Comparison of ENCODE assay signal across 12 cellular contexts in genomic region chr2:12170151-12170550, GRCh38.
DNase-seq lines count a peak whose midpoint lies in the region; ATAC-seq and TF ChIP-seq lines count a peak whose summit lies in the region.
"Had no signal": no experiment of that assay in that cellular context is flagged by ENCODE, and none has a peak within 500 bp of the region (broad histone marks: within the 10 kb centered on the region; RNA-seq: fewer than 3 reads in every experiment).

No MANE protein-coding gene starts in this region.

- 41 to 70% methylated on average over 4 to 5 of the region's 5 CpGs for WGBS in transverse colon (ENCODE audit: low coverage in 1 of 2), 2 donors

- no peak for ATAC-seq in naive thymus-derived CD4-positive, alpha-beta T cell
- ATAC-seq in GM19463 (IDR thresholded peaks at IDR 0.05; ENCODE audit: unreplicated experiment), result no peak

- peak overlapping the region; percentile 54 for H3K27ac Mint-ChIP-seq in activated CD4-positive, alpha-beta memory T cell treated with anti-CD3 and anti-CD28 coated beads, Interleukin-2, amount 10 ng/mL, durations not matched to agents 7 days and 5 days
- H3K27ac Mint-ChIP-seq in activated CD4-positive, alpha-beta memory T cell treated with anti-CD3 and anti-CD28 coated beads for 36 hours, result no peak overlapping the region
- peak overlapping the region in 6 of 9 donors; percentile 23 to 86 (median 74) for H3K27ac Mint-ChIP-seq in naive thymus-derived CD4-positive, alpha-beta T cell
- H3K27ac Mint-ChIP-seq in type B pancreatic cell, result no peak overlapping the region
- H3K27ac Mint-ChIP-seq: activated B cell treated with CpG ODN at 0.5 μM for 24 hours, IgD-negative memory B cell had no signal

- TF ChIP-seq POLR2A in transverse colon (IDR thresholded peaks at IDR 0.05), result no peak

- TF ChIP-seq CTCF in transverse colon (IDR thresholded peaks at IDR 0.05), result no peak
- no peak for TF ChIP-seq CTCF in type B pancreatic cell (conservative IDR thresholded peaks at IDR 0.05)

- H3K36me3 ChIP-seq in naive thymus-derived CD4-positive, alpha-beta T cell (ENCODE audit: control insufficient read depth in 2 of 3, insufficient read depth in 3 of 3, low read length in 3 of 3), result no peaks in the 10 kb centered on the region
- no peaks in the 10 kb centered on the region for H3K36me3 ChIP-seq in transverse colon

- no peaks in the 10 kb centered on the region for H3K9me3 Mint-ChIP-seq in activated CD4-positive, alpha-beta memory T cell treated with anti-CD3 and anti-CD28 coated beads, Interleukin-2, amount 10 ng/mL, durations not matched to agents 7 days and 5 days
- no peaks in the 10 kb centered on the region for H3K9me3 Mint-ChIP-seq in activated CD4-positive, alpha-beta memory T cell treated with anti-CD3 and anti-CD28 coated beads for 36 hours
- no peaks in the 10 kb centered on the region for H3K9me3 Mint-ChIP-seq in naive thymus-derived CD4-positive, alpha-beta T cell
- no peaks in the 10 kb centered on the region for H3K9me3 Mint-ChIP-seq in type B pancreatic cell
- H3K9me3 Mint-ChIP-seq: activated B cell treated with CpG ODN at 0.5 μM for 24 hours; IgD-negative memory B cell; natural killer cell treated with Interleukin-12 subunit alpha and Interleukin-12 subunit beta and Interleukin-15 and Interleukin-18, amount 100 ng/mL, for 72 hours had no signal

- H3K27me3 Mint-ChIP-seq in activated CD4-positive, alpha-beta memory T cell treated with anti-CD3 and anti-CD28 coated beads, Interleukin-2, amount 10 ng/mL, durations not matched to agents 7 days and 5 days, result no peaks in the 10 kb centered on the region
- no peaks in the 10 kb centered on the region for H3K27me3 Mint-ChIP-seq in activated CD4-positive, alpha-beta memory T cell treated with anti-CD3 and anti-CD28 coated beads for 36 hours
- H3K27me3 Mint-ChIP-seq in naive thymus-derived CD4-positive, alpha-beta T cell, result no peaks in the 10 kb centered on the region
- H3K27me3 Mint-ChIP-seq in type B pancreatic cell, result no peaks in the 10 kb centered on the region
- H3K27me3 Mint-ChIP-seq: activated B cell treated with CpG ODN at 0.5 μM for 24 hours, IgD-negative memory B cell had no signal

- no peak for TF ChIP-seq EP300 in transverse colon (IDR thresholded peaks at IDR 0.05; ENCODE audit: low read depth)

- no peak for DNase-seq in activated CD4-positive, alpha-beta memory T cell treated with anti-CD3 and anti-CD28 coated beads, Interleukin-2, amount 10 ng/mL, durations not matched to agents 7 days and 5 days
- DNase-seq in activated CD4-positive, alpha-beta memory T cell treated with anti-CD3 and anti-CD28 coated beads for 36 hours, result no peak
- DNase-seq in epithelial cell of prostate (ENCODE audit: low read depth, low spot score) (no peak), transverse colon (no peak), type B pancreatic cell (ENCODE audit: extremely low spot score, unreplicated experiment) (no peak)
- no peak for DNase-seq in naive thymus-derived CD4-positive, alpha-beta T cell
- no peak for DNase-seq in stimulated activated CD4-positive, alpha-beta T cell treated with anti-CD3 and anti-CD28 coated beads, Interleukin-1b, Interleukin-23, amount 100 ng/mL, for 48 hours
- DNase-seq: activated B cell treated with CpG ODN at 0.5 μM for 24 hours had no signal

- POLR2A ChIA-PET in activated CD4-positive, alpha-beta memory T cell treated with anti-CD3 and anti-CD28 coated beads, Interleukin-2, amount 10 ng/mL, durations not matched to agents 7 days and 5 days (lab: Charles Lee), result interaction anchor here (1.6 kb wide), 1 partner anchor 546 kb away, joined by 4 read pairs; the partner anchor contains the start of gene TRIB2
- POLR2A ChIA-PET in activated CD4-positive, alpha-beta memory T cell treated with anti-CD3 and anti-CD28 coated beads for 36 hours (lab: Charles Lee), result no interaction called here
- POLR2A ChIA-PET in naive thymus-derived CD4-positive, alpha-beta T cell (lab: Charles Lee), result interaction anchor here (0.7 to 1.3 kb wide), 3 partner anchors 10 to 21 kb away, joined by 3 to 11 read pairs (median 4); no protein-coding TSS in a partner anchor

- H3K27me3 ChIP-seq in naive thymus-derived CD4-positive, alpha-beta T cell (ENCODE audit: control insufficient read depth in 2 of 2, insufficient read depth in 2 of 2, low read length in 2 of 2), result no peaks in the 10 kb centered on the region
- no peaks in the 10 kb centered on the region for H3K27me3 ChIP-seq in transverse colon

- no peaks in the 10 kb centered on the region for H3K9me3 ChIP-seq in naive thymus-derived CD4-positive, alpha-beta T cell (ENCODE audit: control insufficient read depth in 2 of 3, low read length in 3 of 3)
- no peaks in the 10 kb centered on the region for H3K9me3 ChIP-seq in transverse colon

- H3K4me1 Mint-ChIP-seq in activated CD4-positive, alpha-beta memory T cell treated with anti-CD3 and anti-CD28 coated beads, Interleukin-2, amount 10 ng/mL, durations not matched to agents 7 days and 5 days, result peaks cover 22% of the 10 kb centered on the region
- peaks cover 29% of the 10 kb centered on the region for H3K4me1 Mint-ChIP-seq in activated CD4-positive, alpha-beta memory T cell treated with anti-CD3 and anti-CD28 coated beads for 36 hours (ENCODE audit: low read depth)
- peaks cover 26 to 55% (median 44%) of the 10 kb centered on the region in 7 donors for H3K4me1 Mint-ChIP-seq in naive thymus-derived CD4-positive, alpha-beta T cell
- peaks cover 43% of the 10 kb centered on the region for H3K4me1 Mint-ChIP-seq in type B pancreatic cell (ENCODE audit: unreplicated experiment)

- no peak overlapping the region for H3K4me3 ChIP-seq in naive thymus-derived CD4-positive, alpha-beta T cell (ENCODE audit: low read length)
- no peak overlapping the region for H3K4me3 ChIP-seq in transverse colon

- H3K4me3 Mint-ChIP-seq in activated CD4-positive, alpha-beta memory T cell treated with anti-CD3 and anti-CD28 coated beads, Interleukin-2, amount 10 ng/mL, durations not matched to agents 7 days and 5 days, result no peak overlapping the region
- no peak overlapping the region for H3K4me3 Mint-ChIP-seq in activated CD4-positive, alpha-beta memory T cell treated with anti-CD3 and anti-CD28 coated beads for 36 hours
- H3K4me3 Mint-ChIP-seq in naive thymus-derived CD4-positive, alpha-beta T cell, result peak overlapping the region in 5 of 10 donors; percentile 51 to 74 (median 60)
- no peak overlapping the region for H3K4me3 Mint-ChIP-seq in type B pancreatic cell
- H3K4me3 Mint-ChIP-seq: activated B cell treated with CpG ODN at 0.5 μM for 24 hours; natural killer cell treated with Interleukin-12 subunit alpha and Interleukin-12 subunit beta and Interleukin-15 and Interleukin-18, amount 100 ng/mL, for 72 hours had no signal

- in situ Hi-C loops in transverse colon (cut with MboI; ENCODE audit: low pct_ligation_motif_present in 1 of 4, low pct_unique_long_range_greater_than_20kb in 1 of 4, low sequenced_read_pairs in 3 of 4), result loop anchor here in 1 of 4 donors (25.0 kb wide), 1 partner anchor 542 kb away; the partner anchor contains the start of gene TRIB2

- H3K27ac ChIP-seq in epithelial cell of prostate (peak overlapping the region; percentile 56), transverse colon (peak overlapping the region; percentile 48 to 71 (median 70))
- H3K27ac ChIP-seq in naive thymus-derived CD4-positive, alpha-beta T cell (ENCODE audit: low read depth, low read length), result no peak overlapping the region
- H3K27ac ChIP-seq: RWPE1 had no signal

- H3K4me1 ChIP-seq in naive thymus-derived CD4-positive, alpha-beta T cell (ENCODE audit: control insufficient read depth in 2 of 2, insufficient read depth in 2 of 2, low read length in 2 of 2), result peaks cover 0 to 25% of the 10 kb centered on the region in 2 donors
- peaks cover 8 to 20% (median 16%) of the 10 kb centered on the region in 4 donors for H3K4me1 ChIP-seq in transverse colon

- CTCF ChIA-PET in activated CD4-positive, alpha-beta memory T cell treated with anti-CD3 and anti-CD28 coated beads, Interleukin-2, amount 10 ng/mL, durations not matched to agents 7 days and 5 days (lab: Charles Lee), result interaction anchor here (1.6 kb wide), 1 partner anchor 307 kb away, joined by 4 read pairs; no protein-coding TSS in a partner anchor
- CTCF ChIA-PET in activated CD4-positive, alpha-beta memory T cell treated with anti-CD3 and anti-CD28 coated beads for 36 hours (lab: Charles Lee), result no interaction called here
- CTCF ChIA-PET in naive thymus-derived CD4-positive, alpha-beta T cell (lab: Charles Lee), result interaction anchor here (0.6 to 1.5 kb wide), 3 partner anchors 133 to 837 kb away, joined by 3 to 4 read pairs (median 4); no protein-coding TSS in a partner anchor

- H3K36me3 Mint-ChIP-seq in activated CD4-positive, alpha-beta memory T cell treated with anti-CD3 and anti-CD28 coated beads, Interleukin-2, amount 10 ng/mL, durations not matched to agents 7 days and 5 days (ENCODE audit: low read depth), result no peaks in the 10 kb centered on the region
- no peaks in the 10 kb centered on the region for H3K36me3 Mint-ChIP-seq in activated CD4-positive, alpha-beta memory T cell treated with anti-CD3 and anti-CD28 coated beads for 36 hours
- H3K36me3 Mint-ChIP-seq in naive thymus-derived CD4-positive, alpha-beta T cell, result peaks cover 0 to 3% (median 0%) of the 10 kb centered on the region in 5 donors
- no peaks in the 10 kb centered on the region for H3K36me3 Mint-ChIP-seq in type B pancreatic cell
- H3K36me3 Mint-ChIP-seq: IgD-negative memory B cell; natural killer cell treated with Interleukin-12 subunit alpha and Interleukin-12 subunit beta and Interleukin-15 and Interleukin-18, amount 100 ng/mL, for 72 hours had no signal

- intact Hi-C loops in activated CD4-positive, alpha-beta memory T cell treated with anti-CD3 and anti-CD28 coated beads for 36 hours (cut with micrococcal nuclease), result no loop called here
- intact Hi-C loops in naive thymus-derived CD4-positive, alpha-beta T cell (cut with micrococcal nuclease), result loop anchor here in 1 of 2 donors (5.0 kb wide), 1 partner anchor 122 kb away; no protein-coding TSS in a partner anchor
- intact Hi-C loops in transverse colon (cut with DNase I; ENCODE audit: low total_unique reads), result no loop called here

Comparison
In these comparisons a context has a peak if more than half of its experiments do, and no peak if none do; other contexts are left out.
1. H3K27ac Mint-ChIP-seq: peak in activated CD4-positive, alpha-beta memory T cell treated with anti-CD3 and anti-CD28 coated beads, Interleukin-2, amount 10 ng/mL, durations not matched to agents 7 days and 5 days (single experiment) and naive thymus-derived CD4-positive, alpha-beta T cell (6 of 9); none in activated CD4-positive, alpha-beta memory T cell treated with anti-CD3 and anti-CD28 coated beads for 36 hours (single experiment) and type B pancreatic cell (single experiment).